In genomic region chr4:84529169-84529751, GRCh38 we compare ENCODE assay signal across 8 cellular contexts. TPM values are rescaled to one million over a fixed set of nuclear protein-coding genes. Genes with fewer than 3 reads are reported as not detected.
A peak's percentile ranks its signal among the peaks of the same experiment; 100 is the strongest.
DNase-seq lines count a peak whose midpoint lies in the region; ATAC-seq and TF ChIP-seq lines count a peak whose summit lies in the region.

No MANE protein-coding gene starts in this region.

- no peaks in the 10 kb centered on the region for H4K20me1 ChIP-seq in KMS-11 (ENCODE audit: insufficient read depth)

- DNase-seq in right atrium auricular region (ENCODE audit: low spot score) (no peak), right cardiac atrium (no peak), adipocyte (ENCODE audit: low read depth) (peak; percentile 77), left lobe of liver (ENCODE audit: low spot score) (no peak), GOT3 (lab: John Stamatoyannopoulos, UW) (no peak), MV-4-11 (lab: John Stamatoyannopoulos, UW) (no peak), left colon (no peak)

- intact Hi-C loops in right cardiac atrium (cut with DNase I) = no loop called here
- intact Hi-C loops in left colon (cut with DNase I, micrococcal nuclease) = loop anchor here in 1 of 2 donors (5.0 kb wide), 1 partner anchor 882 kb away; no protein-coding TSS in a partner anchor

- no peak overlapping the region for H3K27ac ChIP-seq in right atrium auricular region
- no peak overlapping the region for H3K27ac ChIP-seq in right cardiac atrium (ENCODE audit: low read length)
- no peak overlapping the region for H3K27ac ChIP-seq in KMS-11

- no peak overlapping the region for H3K9ac ChIP-seq in KMS-11
- H3K9ac ChIP-seq in adipocyte (ENCODE audit: low read length) = no peak overlapping the region

- H3K4me3 ChIP-seq in right atrium auricular region = no peak overlapping the region
- H3K4me3 ChIP-seq in right cardiac atrium (ENCODE audit: low read length) = no peak overlapping the region
- no peak overlapping the region for H3K4me3 ChIP-seq in KMS-11 (IDR thresholded peaks at IDR 0.05; ENCODE audit: insufficient read depth, low read depth, low read length)
- no peak overlapping the region for H3K4me3 ChIP-seq in adipocyte (ENCODE audit: low read length)

- ATAC-seq in right cardiac atrium (no peak), left lobe of liver (peak; percentile 56), left colon (no peak)

- H3K9me3 ChIP-seq in right atrium auricular region (peaks cover 0 to 6% of the 10 kb centered on the region in 2 donors), right cardiac atrium (ENCODE audit: control insufficient read depth, low read length) (no peaks in the 10 kb centered on the region), adipocyte (ENCODE audit: control insufficient read depth, low read length) (peaks cover 4% of the 10 kb centered on the region)

- H3K4me1 ChIP-seq in right atrium auricular region (no peaks in the 10 kb centered on the region), right cardiac atrium (ENCODE audit: control insufficient read depth, insufficient read depth, low read length) (no peaks in the 10 kb centered on the region), KMS-11 (ENCODE audit: low read depth, poor library complexity, severe bottlenecking) (no peaks in the 10 kb centered on the region), adipocyte (ENCODE audit: control insufficient read depth, insufficient read depth, low read length) (peaks cover 19% of the 10 kb centered on the region)

- no peak overlapping the region for H2AFZ ChIP-seq in KMS-11 (ENCODE audit: low read depth)

- no peak overlapping the region for H3K4me2 ChIP-seq in KMS-11

- WGBS in right cardiac atrium = 92% methylated on average over 2 of the region's 2 CpGs

- H3K27me3 ChIP-seq in right atrium auricular region (no peaks in the 10 kb centered on the region), right cardiac atrium (ENCODE audit: control insufficient read depth, insufficient read depth) (no peaks in the 10 kb centered on the region), KMS-11 (ENCODE audit: insufficient read depth, low read depth) (no peaks in the 10 kb centered on the region), adipocyte (replicated peaks; ENCODE audit: control insufficient read depth, insufficient read depth, low read length) (no peaks in the 10 kb centered on the region)

- no peaks in the 10 kb centered on the region for H3K79me2 ChIP-seq in KMS-11 (ENCODE audit: insufficient read depth, low read depth)

- TF ChIP-seq CTCF in right atrium auricular region (IDR thresholded peaks at IDR 0.05) = peak; percentile 50 to 71
- peak; percentile 82 for TF ChIP-seq CTCF in KMS-11 (conservative IDR thresholded peaks at IDR 0.05; ENCODE audit: low read depth, low read length)

- H3K36me3 ChIP-seq in right atrium auricular region (no peaks in the 10 kb centered on the region), KMS-11 (ENCODE audit: insufficient read depth) (no peaks in the 10 kb centered on the region), adipocyte (ENCODE audit: control insufficient read depth, insufficient read depth, low read length, severe bottlenecking) (no peaks in the 10 kb centered on the region)

RNA-seq across cellular contexts. Expression of gene NKX6-1, which starts 30.2 kb away (rescaled TPM):
- total RNA-seq in right atrium auricular region (not detected), right cardiac atrium (not detected), left lobe of liver (not detected), left colon (not detected)
- not detected for polyA plus RNA-seq in right cardiac atrium

RNA-seq across cellular contexts. Expression of gene CDS1, which starts 53.7 kb away (rescaled TPM):
- total RNA-seq in right atrium auricular region (under 1 TPM; 0.30 to 0.98 TPM), right cardiac atrium (under 1 TPM; 0.14 to 0.49 (median 0.24) TPM), left lobe of liver (0.65 TPM), left colon (10 to 100 TPM; 47.1 to 48.3 TPM)
- 0.45 TPM for polyA plus RNA-seq in right cardiac atrium

Comparison
In these comparisons a context has a peak if more than half of its experiments do, and no peak if none do; other contexts are left out.
1. RNA of gene CDS1, which starts 53.7 kb away (total RNA-seq): 47.1 to 48.3 TPM in left colon; 0.30 to 0.98 TPM in right atrium auricular region, 0.65 TPM in left lobe of liver (single experiment) and 0.14 to 0.49 TPM in right cardiac atrium; every median in the first group is over 10 times any median in the second.